In the genomic region with DNA sequence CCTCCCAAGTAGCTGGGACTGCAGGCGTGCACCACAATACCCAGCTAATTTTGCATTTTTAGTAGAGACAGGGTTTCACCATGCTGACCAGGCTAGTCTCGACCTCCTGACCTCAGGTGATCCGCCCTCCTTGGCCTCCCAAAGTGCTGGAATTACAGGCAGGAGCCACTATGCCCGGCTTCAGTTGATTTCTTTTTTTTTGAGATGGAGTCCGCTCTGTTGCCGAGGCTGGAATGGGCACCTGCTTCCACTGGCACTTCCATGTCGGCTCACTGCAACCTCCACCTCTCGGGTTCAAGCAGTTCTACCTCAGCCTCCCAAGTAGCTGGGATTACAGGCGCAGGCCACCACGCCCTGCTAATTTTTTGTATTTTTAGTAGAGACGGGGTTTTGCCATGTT, we compare ENCODE assay signal across 6 cellular contexts. TPM values are rescaled to one million over a fixed set of nuclear protein-coding genes. Genes with fewer than 3 reads are reported as not detected.
DNase-seq lines count a peak whose midpoint lies in the region; ATAC-seq, FAIRE-seq and TF ChIP-seq lines count a peak whose summit lies in the region.
"Not testable (repeated sequence)": the region's sequence is repeated elsewhere in the genome, so short reads cannot be mapped to it uniquely, and the experiment has no call there.

No MANE protein-coding gene starts in this region.

- not testable (repeated sequence) for H3K9me3 ChIP-seq in lower lobe of right lung

- not testable (repeated sequence) for H3K27me3 Mint-ChIP-seq in chondrocyte (ENCODE audit: low read depth)

- DNase-seq in RWPE1 (ENCODE audit: low spot score); urothelium cell line (ENCODE audit: low spot score): not testable (repeated sequence)
- DNase-seq in chondrocyte (ENCODE audit: low spot score) (peak; percentile 24), Right ventricle myocardium superior (peak; percentile 6), lower lobe of right lung (peak; percentile 6), posterior vena cava (ENCODE audit: low spot score) (peak; percentile 52)

- peak; percentile 66 for FAIRE-seq in urothelium cell line (lab: Jason Lieb, UNC)

- H3K27me3 ChIP-seq in lower lobe of right lung (ENCODE audit: low read depth) = not testable (repeated sequence)

- not testable (repeated sequence) for H3K27ac Mint-ChIP-seq in chondrocyte (ENCODE audit: unreplicated experiment)

- H3K4me1 Mint-ChIP-seq in chondrocyte (ENCODE audit: low read depth) = peaks cover 29% of the 10 kb centered on the region

- not testable (repeated sequence) for H3K9me3 Mint-ChIP-seq in chondrocyte (ENCODE audit: low read depth)

- H3K36me3 ChIP-seq in lower lobe of right lung = peaks cover 63% of the 10 kb centered on the region

- CTCF ChIA-PET in RWPE1 (lab: Yijun Ruan, JAX) = interaction anchor here (0.6 to 0.7 kb wide), 2 partner anchors 37 to 83 kb away, joined by 3 to 5 read pairs; no protein-coding TSS in a partner anchor

- H3K36me3 Mint-ChIP-seq in chondrocyte (ENCODE audit: low read depth) = not testable (repeated sequence)

- not testable (repeated sequence) for TF ChIP-seq CTCF in RWPE1 (conservative IDR thresholded peaks at IDR 0.05; ENCODE audit: low read depth); chondrocyte (IDR thresholded peaks at IDR 0.05); lower lobe of right lung (IDR thresholded peaks at IDR 0.05)

- not testable (repeated sequence) for ATAC-seq in Right ventricle myocardium superior (ENCODE audit: poor library complexity); lower lobe of right lung

- POLR2A ChIA-PET in RWPE1 (lab: Yijun Ruan, JAX; ENCODE audit: low non-redundant PET) = not testable (repeated sequence)

- peak overlapping the region; percentile 94 for H3K27ac ChIP-seq in RWPE1
- H3K27ac ChIP-seq in lower lobe of right lung = not testable (repeated sequence)

- not testable (repeated sequence) for H3K4me3 Mint-ChIP-seq in chondrocyte (ENCODE audit: unreplicated experiment)

- intact Hi-C loops in Right ventricle myocardium superior (cut with DNase I); lower lobe of right lung (cut with DNase I); posterior vena cava (cut with DNase I): not testable (repeated sequence)

- not testable (repeated sequence) for H3K4me1 ChIP-seq in lower lobe of right lung

- not testable (repeated sequence) for H3K4me3 ChIP-seq in lower lobe of right lung

RNA-seq across cellular contexts. Expression of a gene that starts 26.1 kb away (rescaled TPM):
- 20.9 to 35.8 TPM (median 21.0 TPM) in 3 replicates for total RNA-seq in chondrocyte
- 14.3 TPM for total RNA-seq in Right ventricle myocardium superior
- total RNA-seq in lower lobe of right lung = 31.1 TPM
- total RNA-seq in posterior vena cava = 10 to 100 TPM; 23.3 to 32.9 TPM

RNA-seq across cellular contexts. Expression of a gene that starts 33.4 kb away (rescaled TPM):
- total RNA-seq in chondrocyte (1.1 to 3.1 TPM (median 1.5 TPM) in 3 replicates), Right ventricle myocardium superior (10.6 TPM), lower lobe of right lung (118 TPM), posterior vena cava (10 to 100 TPM in 1 of 2 donors, 1 to 10 TPM in 1; 7.3 to 15.1 TPM)

RNA-seq across cellular contexts. Expression of a gene that starts 44.4 kb away (rescaled TPM):
- total RNA-seq in chondrocyte (45.0 to 62.5 TPM (median 56.5 TPM) in 3 replicates), Right ventricle myocardium superior (145 TPM), lower lobe of right lung (145 TPM), posterior vena cava (100 to 1,000 TPM in 1 of 2 donors, 10 to 100 TPM in 1; 75.8 to 111 TPM)

RNA-seq across cellular contexts. Expression of a gene that starts 45.8 kb away (rescaled TPM):
- total RNA-seq in chondrocyte = 27.8 to 34.7 TPM (median 30.0 TPM) in 3 replicates
- 23.3 TPM for total RNA-seq in Right ventricle myocardium superior
- total RNA-seq in lower lobe of right lung = 34.0 TPM
- total RNA-seq in posterior vena cava = 10 to 100 TPM; 21.0 to 27.6 TPM
